11 cellular contexts compared by ENCODE assay signal in genomic region chr3:169658311-169658931, GRCh38. TPM values are rescaled to one million over a fixed set of nuclear protein-coding genes. Genes with fewer than 3 reads are reported as not detected.
A peak's percentile ranks its signal among the peaks of the same experiment; 100 is the strongest.
DNase-seq lines count a peak whose midpoint lies in the region; ATAC-seq and TF ChIP-seq lines count a peak whose summit lies in the region.
"Had no signal": no experiment of that assay in that cellular context is flagged by ENCODE, and none has a peak within 500 bp of the region (broad histone marks: within the 10 kb centered on the region; RNA-seq: fewer than 3 reads in every experiment).

No MANE protein-coding gene starts in this region.

- no peaks in the 10 kb centered on the region for H3K36me3 ChIP-seq in left ventricle myocardium inferior
- no peaks in the 10 kb centered on the region for H3K36me3 ChIP-seq in trophoblast cell (ENCODE audit: control insufficient read depth in 1 of 2, insufficient read depth in 2 of 2, low read length in 2 of 2)

- H3K23ac ChIP-seq in trophoblast cell (ENCODE audit: low read length) = no peak overlapping the region

- H2BK12ac ChIP-seq in trophoblast cell (ENCODE audit: low read length) = peak overlapping the region; percentile 26

- intact Hi-C loops in Calu3 (cut with micrococcal nuclease; ENCODE audit: unreplicated experiment) = no loop called here
- intact Hi-C loops in activated T-helper 1 cell treated with anti-CD3 and anti-CD28 coated beads, Interleukin-12 subunit alpha, Interleukin-12 subunit beta, Interleukin-2, Interleukin-4 antibody, amounts not matched to agents 30 ng/mL and 10 ng/mL and 1 ng/mL, durations not matched to agents 14 hours and 24 hours and 36 hours (cut with micrococcal nuclease) = no loop called here
- intact Hi-C loops in left ventricle myocardium inferior (cut with micrococcal nuclease) = no loop called here

- peaks cover 10% of the 10 kb centered on the region for H3K79me2 ChIP-seq in trophoblast cell (ENCODE audit: control insufficient read depth, insufficient read depth, low read length, poor library complexity)

- peak overlapping the region; percentile 31 for H3K4ac ChIP-seq in trophoblast cell (ENCODE audit: low read depth, low read length)

- H3K9me3 ChIP-seq in left ventricle myocardium inferior (replicated peaks) = no peaks in the 10 kb centered on the region
- H3K9me3 ChIP-seq in trophoblast cell (ENCODE audit: insufficient read depth, low read depth, low read length) = no peaks in the 10 kb centered on the region

- DNase-seq in Calu3 = peak; percentile 53
- no peak for DNase-seq in activated T-helper 1 cell treated with anti-CD3 and anti-CD28 coated beads, Interleukin-12 subunit alpha, Interleukin-12 subunit beta, Interleukin-2, Interleukin-4 antibody, amounts not matched to agents 30 ng/mL and 10 ng/mL and 1 ng/mL, durations not matched to agents 14 hours and 24 hours and 36 hours (ENCODE audit: low spot score)
- DNase-seq in left ventricle myocardium inferior = no peak
- DNase-seq in trophoblast cell = no peak
- DNase-seq in DMS79 treated with DMSO at 0.1 percent for 48 hours (lab: John Stamatoyannopoulos, UW) = no peak
- DNase-seq in G401 (ENCODE audit: low spot score) = no peak
- DNase-seq in stimulated activated CD4-positive, alpha-beta T cell treated with anti-CD3 and anti-CD28 coated beads, Interleukin-4, amount 100 ng/mL, for 24 hours = no peak
- DNase-seq: activated gamma-delta T cell treated with Interleukin-2 at 50 U/mL for 16 hours, NCI-H2171, T-helper 2 cell had no signal

- H3K4me2 ChIP-seq in trophoblast cell (ENCODE audit: low read length) = peak overlapping the region; percentile 34

- ATAC-seq in GM21515 (IDR thresholded peaks at IDR 0.05; ENCODE audit: unreplicated experiment) = no peak

- H2BK120ac ChIP-seq in trophoblast cell (ENCODE audit: insufficient read depth, low read length, poor library complexity) = peak overlapping the region; percentile 76

- peak overlapping the region; percentile 76 for H4K91ac ChIP-seq in trophoblast cell (ENCODE audit: low read depth, low read length)

- peaks cover 54% of the 10 kb centered on the region for H3K4me1 Mint-ChIP-seq in Calu3 (ENCODE audit: low read depth, unreplicated experiment)
- peaks cover 37% of the 10 kb centered on the region for H3K4me1 Mint-ChIP-seq in activated T-helper 1 cell treated with anti-CD3 and anti-CD28 coated beads, Interleukin-12 subunit alpha, Interleukin-12 subunit beta, Interleukin-2, Interleukin-4 antibody, amounts not matched to agents 30 ng/mL and 10 ng/mL and 1 ng/mL, durations not matched to agents 14 hours and 24 hours and 36 hours (ENCODE audit: low read depth)

- peak overlapping the region; percentile 60 for H3K27ac Mint-ChIP-seq in Calu3 (ENCODE audit: unreplicated experiment)
- no peak overlapping the region for H3K27ac Mint-ChIP-seq in activated T-helper 1 cell treated with anti-CD3 and anti-CD28 coated beads, Interleukin-12 subunit alpha, Interleukin-12 subunit beta, Interleukin-2, Interleukin-4 antibody, amounts not matched to agents 30 ng/mL and 10 ng/mL and 1 ng/mL, durations not matched to agents 14 hours and 24 hours and 36 hours

- no CpG with 5 or more reads among the region's 25 CpGs for WGBS in trophoblast cell (ENCODE audit: extremely low coverage, insufficient coverage, insufficient read length)

- TF ChIP-seq CTCF in Calu3 (IDR thresholded peaks at IDR 0.05; ENCODE audit: unreplicated experiment) (no peak), left ventricle myocardium inferior (IDR thresholded peaks at IDR 0.05; ENCODE audit: borderline replicate concordance) (no peak)

- peak overlapping the region; percentile 56 for H3K18ac ChIP-seq in trophoblast cell (ENCODE audit: low read length)

- in situ Hi-C loops in G401 (cut with HindIII; ENCODE audit: low sequenced_read_pairs) = no loop called here

- peak overlapping the region; percentile 48 for H2AFZ ChIP-seq in trophoblast cell (ENCODE audit: insufficient read depth, low read length, poor library complexity)

- peak overlapping the region; percentile 95 for H3K27ac ChIP-seq in left ventricle myocardium inferior (replicated peaks)
- H3K27ac ChIP-seq in trophoblast cell (ENCODE audit: low read depth, low read length) = peak overlapping the region; percentile 37

- peak overlapping the region; percentile 79 for H4K8ac ChIP-seq in trophoblast cell (ENCODE audit: low read depth, low read length)

- H3K9ac ChIP-seq in trophoblast cell (ENCODE audit: low read length) = no peak overlapping the region

- H3K9me3 Mint-ChIP-seq in Calu3 (ENCODE audit: low read depth, unreplicated experiment) = no peaks in the 10 kb centered on the region
- H3K9me3 Mint-ChIP-seq in activated T-helper 1 cell treated with anti-CD3 and anti-CD28 coated beads, Interleukin-12 subunit alpha, Interleukin-12 subunit beta, Interleukin-2, Interleukin-4 antibody, amounts not matched to agents 30 ng/mL and 10 ng/mL and 1 ng/mL, durations not matched to agents 14 hours and 24 hours and 36 hours = no peaks in the 10 kb centered on the region

- peaks cover 69% of the 10 kb centered on the region for H3K4me1 ChIP-seq in left ventricle myocardium inferior
- peaks cover 9 to 12% of the 10 kb centered on the region in 2 experiments for H3K4me1 ChIP-seq in trophoblast cell (ENCODE audit: control insufficient read depth in 1 of 2, insufficient read depth in 2 of 2, low read length in 2 of 2)

- peak overlapping the region; percentile 79 for H3K4me3 Mint-ChIP-seq in Calu3 (ENCODE audit: low read depth, unreplicated experiment)
- H3K4me3 Mint-ChIP-seq in activated T-helper 1 cell treated with anti-CD3 and anti-CD28 coated beads, Interleukin-12 subunit alpha, Interleukin-12 subunit beta, Interleukin-2, Interleukin-4 antibody, amounts not matched to agents 30 ng/mL and 10 ng/mL and 1 ng/mL, durations not matched to agents 14 hours and 24 hours and 36 hours = peak overlapping the region; percentile 43

- no peaks in the 10 kb centered on the region for H3K27me3 Mint-ChIP-seq in Calu3 (ENCODE audit: unreplicated experiment)
- peaks cover 80% of the 10 kb centered on the region for H3K27me3 Mint-ChIP-seq in activated T-helper 1 cell treated with anti-CD3 and anti-CD28 coated beads, Interleukin-12 subunit alpha, Interleukin-12 subunit beta, Interleukin-2, Interleukin-4 antibody, amounts not matched to agents 30 ng/mL and 10 ng/mL and 1 ng/mL, durations not matched to agents 14 hours and 24 hours and 36 hours (ENCODE audit: insufficient read depth)

- H3K36me3 Mint-ChIP-seq in Calu3 (ENCODE audit: insufficient read depth, unreplicated experiment) = peaks cover 68% of the 10 kb centered on the region
- peaks cover 7% of the 10 kb centered on the region for H3K36me3 Mint-ChIP-seq in activated T-helper 1 cell treated with anti-CD3 and anti-CD28 coated beads, Interleukin-12 subunit alpha, Interleukin-12 subunit beta, Interleukin-2, Interleukin-4 antibody, amounts not matched to agents 30 ng/mL and 10 ng/mL and 1 ng/mL, durations not matched to agents 14 hours and 24 hours and 36 hours (ENCODE audit: low read depth)

- no peak overlapping the region for H2AK5ac ChIP-seq in trophoblast cell (ENCODE audit: low read length)

- H4K12ac ChIP-seq in trophoblast cell (ENCODE audit: low read depth, low read length) = no peak overlapping the region

- BruUV-seq in Calu3 (replicated peaks; lab: Mats Ljungman, UMichigan) = no TSS peak

- H3K4me3 ChIP-seq in left ventricle myocardium inferior (peak overlapping the region; percentile 85), trophoblast cell (ENCODE audit: low read depth, low read length) (no peak overlapping the region)

- H2BK5ac ChIP-seq in trophoblast cell (ENCODE audit: low read depth, low read length, poor library complexity) = peak overlapping the region; percentile 34

- CTCF ChIA-PET in Calu3 (lab: Charles Lee) = interaction anchor here (0.6 to 2.5 kb wide), 8 partner anchors 11 to 519 kb away, joined by 3 to 12 read pairs (median 5); no protein-coding TSS in a partner anchor

- H3K14ac ChIP-seq in trophoblast cell (ENCODE audit: low read length) = peak overlapping the region; percentile 43

- peaks cover 62% of the 10 kb centered on the region for H3K27me3 ChIP-seq in left ventricle myocardium inferior (ENCODE audit: low read depth)
- peaks cover 10% of the 10 kb centered on the region for H3K27me3 ChIP-seq in trophoblast cell (ENCODE audit: insufficient read depth, low read length)

- peaks cover 29% of the 10 kb centered on the region for H3K79me1 ChIP-seq in trophoblast cell (ENCODE audit: low read length)

RNA-seq across cellular contexts. Expression of gene MECOM, which starts 5.1 kb away (rescaled TPM):
- 137 and 139 TPM in 2 replicates for total RNA-seq in Calu3 (2022)
- total RNA-seq in activated T-helper 1 cell treated with anti-CD3 and anti-CD28 coated beads, Interleukin-12 subunit alpha, Interleukin-12 subunit beta, Interleukin-2, Interleukin-4 antibody, amounts not matched to agents 30 ng/mL and 10 ng/mL and 1 ng/mL, durations not matched to agents 14 hours and 24 hours and 36 hours = not detected in 2 replicates
- 18.1 TPM for total RNA-seq in left ventricle myocardium inferior
- 8.6 and 8.7 TPM in 2 replicates for polyA plus RNA-seq in trophoblast cell (2013)
- 1.4 and 8.0 TPM in 2 replicates for total RNA-seq in G401 (2014; rRNA removed; shearing (Covaris generic))
